ENCODE assay signal across 25 cellular contexts in genomic region chr12:16587110-16587453, GRCh38. TPM values are rescaled to one million over a fixed set of nuclear protein-coding genes. Genes with fewer than 3 reads are reported as not detected.
DNase-seq lines count a peak whose midpoint lies in the region; ATAC-seq, FAIRE-seq and TF ChIP-seq lines count a peak whose summit lies in the region.
"Had no signal": no experiment of that assay in that cellular context is flagged by ENCODE, and none has a peak within 500 bp of the region (broad histone marks: within the 10 kb centered on the region; RNA-seq: fewer than 3 reads in every experiment).

No MANE protein-coding gene starts in this region.

- peaks cover 3% of the 10 kb centered on the region for H3K9me3 Mint-ChIP-seq in activated CD4-positive, alpha-beta T cell treated with anti-CD3 and anti-CD28 coated beads, Interleukin-2, amount 10 ng/mL, durations not matched to agents 7 days and 5 days

- DNase-seq in bronchial epithelial cell (ENCODE audit: low read depth) (peak; percentile 52), hepatocyte (ENCODE audit: low spot score) (no peak), sigmoid colon (no peak), uterus (no peak), DMS153 treated with DMSO at 0.1 percent for 48 hours (lab: John Stamatoyannopoulos, UW; ENCODE audit: unreplicated experiment) (no peak)
- DNase-seq in activated CD4-positive, alpha-beta T cell treated with anti-CD3 and anti-CD28 coated beads, Interleukin-2, amount 10 ng/mL, durations not matched to agents 7 days and 5 days = no peak
- DNase-seq: activated CD8-positive, alpha-beta T cell treated with anti-CD3 and anti-CD28 coated beads for 36 hours; activated gamma-delta T cell; adrenal gland; CD4-positive, alpha-beta memory T cell; central memory CD4-positive, alpha-beta T cell; DMS79 treated with DMSO at 0.1 percent for 48 hours; foreskin keratinocyte; NCI-H524; right lobe of liver; RPMI8226; T1000 had no signal

- no peaks in the 10 kb centered on the region for H3K27me3 ChIP-seq in bronchial epithelial cell (ENCODE audit: control insufficient read depth, insufficient read depth, low read length)
- no peaks in the 10 kb centered on the region for H3K27me3 ChIP-seq in hepatocyte
- no peaks in the 10 kb centered on the region for H3K27me3 ChIP-seq in sigmoid colon
- no peaks in the 10 kb centered on the region for H3K27me3 ChIP-seq in uterus
- H3K27me3 ChIP-seq: adrenal gland, foreskin keratinocyte, right lobe of liver had no signal

- no peaks in the 10 kb centered on the region for H3K79me2 ChIP-seq in hepatocyte

- TF ChIP-seq POLR2A in sigmoid colon (IDR thresholded peaks at IDR 0.05) (no peak), uterus (IDR thresholded peaks at IDR 0.05) (no peak)

- POLR2A ChIA-PET in activated CD4-positive, alpha-beta T cell treated with anti-CD3 and anti-CD28 coated beads, Interleukin-2, amount 10 ng/mL, durations not matched to agents 7 days and 5 days (lab: Charles Lee) = no interaction called here

- H3K27ac ChIP-seq in hepatocyte (peak overlapping the region; percentile 19), sigmoid colon (peak overlapping the region; percentile 72 to 91 (median 84)), uterus (peak overlapping the region; percentile 77 to 86)
- H3K27ac ChIP-seq: foreskin keratinocyte, right lobe of liver had no signal

- no peak for TF ChIP-seq CTCF in bronchial epithelial cell (IDR thresholded peaks at IDR 0.05; ENCODE audit: insufficient read depth, low read length, severe bottlenecking)
- TF ChIP-seq CTCF in hepatocyte (IDR thresholded peaks at IDR 0.05; ENCODE audit: poor library complexity) = no peak
- no peak for TF ChIP-seq CTCF in sigmoid colon (IDR thresholded peaks at IDR 0.05)
- no peak for TF ChIP-seq CTCF in uterus (IDR thresholded peaks at IDR 0.05)

- no peaks in the 10 kb centered on the region for H3K36me3 Mint-ChIP-seq in activated CD4-positive, alpha-beta T cell treated with anti-CD3 and anti-CD28 coated beads, Interleukin-2, amount 10 ng/mL, durations not matched to agents 7 days and 5 days (ENCODE audit: low read depth)
- H3K36me3 Mint-ChIP-seq: CD4-positive, alpha-beta memory T cell had no signal

- H3K4me3 ChIP-seq in bronchial epithelial cell (ENCODE audit: low read depth, low read length) (peak overlapping the region; percentile 3), hepatocyte (no peak overlapping the region), sigmoid colon (peak overlapping the region in 2 of 4 donors; percentile 22 to 23), uterus (no peak overlapping the region)
- H3K4me3 ChIP-seq: adrenal gland, GM12878, right lobe of liver had no signal

- H3K27ac Mint-ChIP-seq in activated CD4-positive, alpha-beta T cell treated with anti-CD3 and anti-CD28 coated beads, Interleukin-2, amount 10 ng/mL, durations not matched to agents 7 days and 5 days = no peak overlapping the region
- H3K27ac Mint-ChIP-seq: activated CD8-positive, alpha-beta T cell treated with anti-CD3 and anti-CD28 coated beads for 36 hours; CD4-positive, alpha-beta memory T cell had no signal

- H3K9me3 ChIP-seq in hepatocyte (ENCODE audit: low read depth) = no peaks in the 10 kb centered on the region
- no peaks in the 10 kb centered on the region for H3K9me3 ChIP-seq in sigmoid colon
- no peaks in the 10 kb centered on the region for H3K9me3 ChIP-seq in uterus
- H3K9me3 ChIP-seq: adrenal gland, right lobe of liver had no signal

- no peaks in the 10 kb centered on the region for H4K20me1 ChIP-seq in hepatocyte (ENCODE audit: insufficient read depth, poor library complexity, severe bottlenecking)

- WGBS in hepatocyte (ENCODE audit: low lambda C conversion rate, missing lambda C conversion rate) = 62% methylated on average over 3 of the region's 3 CpGs
- 55 to 58% methylated on average over 3 of the region's 3 CpGs for WGBS in sigmoid colon, 2 donors

- no peak overlapping the region for H3K4me3 Mint-ChIP-seq in activated CD4-positive, alpha-beta T cell treated with anti-CD3 and anti-CD28 coated beads, Interleukin-2, amount 10 ng/mL, durations not matched to agents 7 days and 5 days
- H3K4me3 Mint-ChIP-seq: activated CD8-positive, alpha-beta T cell treated with anti-CD3 and anti-CD28 coated beads for 36 hours; CD4-positive, alpha-beta memory T cell had no signal

- H3K4me1 Mint-ChIP-seq in activated CD4-positive, alpha-beta T cell treated with anti-CD3 and anti-CD28 coated beads, Interleukin-2, amount 10 ng/mL, durations not matched to agents 7 days and 5 days = no peaks in the 10 kb centered on the region
- H3K4me1 Mint-ChIP-seq: CD4-positive, alpha-beta memory T cell had no signal

- H3K4me2 ChIP-seq in hepatocyte = peak overlapping the region; percentile 22

- no peaks in the 10 kb centered on the region for H3K9me2 ChIP-seq in hepatocyte (replicated peaks; ENCODE audit: insufficient read depth)

- no peak for TF ChIP-seq EP300 in sigmoid colon (IDR thresholded peaks at IDR 0.05)

- H3K27me3 Mint-ChIP-seq in activated CD4-positive, alpha-beta T cell treated with anti-CD3 and anti-CD28 coated beads, Interleukin-2, amount 10 ng/mL, durations not matched to agents 7 days and 5 days = no peaks in the 10 kb centered on the region
- H3K27me3 Mint-ChIP-seq: activated CD8-positive, alpha-beta T cell treated with anti-CD3 and anti-CD28 coated beads for 36 hours; CD4-positive, alpha-beta memory T cell had no signal

- no peaks in the 10 kb centered on the region for H3K4me1 ChIP-seq in hepatocyte (ENCODE audit: insufficient read depth)
- H3K4me1 ChIP-seq in sigmoid colon = peaks cover 0 to 83% (median 50%) of the 10 kb centered on the region in 4 donors
- H3K4me1 ChIP-seq in uterus = peaks cover 0 to 6% of the 10 kb centered on the region in 2 donors
- H3K4me1 ChIP-seq: adrenal gland, right lobe of liver had no signal

- intact Hi-C loops in sigmoid colon (cut with DNase I) = loop anchor here (10.0 kb wide), 1 partner anchor 1382 kb away; no protein-coding TSS in a partner anchor
- intact Hi-C loops in uterus (cut with DNase I; ENCODE audit: low total_unique reads) = no loop called here

- CTCF ChIA-PET in activated CD4-positive, alpha-beta T cell treated with anti-CD3 and anti-CD28 coated beads, Interleukin-2, amount 10 ng/mL, durations not matched to agents 7 days and 5 days (lab: Charles Lee) = no interaction called here

- no peak overlapping the region for H2AFZ ChIP-seq in hepatocyte

- no peaks in the 10 kb centered on the region for H3K36me3 ChIP-seq in bronchial epithelial cell (ENCODE audit: control insufficient read depth, insufficient read depth, low read length)
- H3K36me3 ChIP-seq in hepatocyte (replicated peaks; ENCODE audit: insufficient read depth, low read depth) = no peaks in the 10 kb centered on the region
- no peaks in the 10 kb centered on the region for H3K36me3 ChIP-seq in sigmoid colon
- H3K36me3 ChIP-seq in uterus = no peaks in the 10 kb centered on the region
- H3K36me3 ChIP-seq: adrenal gland, right lobe of liver had no signal

- ATAC-seq in GM19452 (IDR thresholded peaks at IDR 0.05; ENCODE audit: unreplicated experiment) (no peak), GM21825 (IDR thresholded peaks at IDR 0.05; ENCODE audit: unreplicated experiment) (no peak)
- ATAC-seq: activated CD8-positive, alpha-beta T cell treated with anti-CD3 and anti-CD28 coated beads for 36 hours; foreskin keratinocyte; GM12878; HCT116; right lobe of liver had no signal

- FAIRE-seq in bronchial epithelial cell (lab: Jason Lieb, UNC) = no peak
- FAIRE-seq: GM12878, islet of Langerhans had no signal

RNA-seq across cellular contexts. Expression of gene LMO3, which starts 18.9 kb away (rescaled TPM):
- total RNA-seq in bronchial epithelial cell = 0.26 and 3.3 TPM in 2 replicates
- 13.5 and 22.5 TPM in 2 replicates for total RNA-seq in hepatocyte
- polyA plus RNA-seq in hepatocyte = 5.0 and 7.9 TPM in 2 replicates
- 100 to 1,000 TPM; 228 to 403 (median 367) TPM for total RNA-seq in sigmoid colon
- polyA plus RNA-seq in sigmoid colon = 1 to 10 TPM in 2 of 3 donors, under 1 TPM in 1; 0.46 to 9.0 (median 5.1) TPM
- total RNA-seq in uterus = 100 to 1,000 TPM in 1 of 4 donors, 10 to 100 TPM in 3; 20.9 to 130 (median 67.8) TPM
- not detected for total RNA-seq in activated CD4-positive, alpha-beta T cell treated with anti-CD3 and anti-CD28 coated beads, Interleukin-2, amount 10 ng/mL, durations not matched to agents 7 days and 5 days
- total RNA-seq: activated CD8-positive, alpha-beta T cell treated with anti-CD3 and anti-CD28 coated beads for 36 hours; CD4-positive, alpha-beta memory T cell; epithelial cell of proximal tubule; foreskin keratinocyte; lung microvascular endothelial cell; M059J had no signal
- polyA plus RNA-seq: CD4-positive, alpha-beta memory T cell; foreskin keratinocyte had no signal

Comparison
In these comparisons a context has a peak if more than half of its experiments do, and no peak if none do; other contexts are left out.
1. H3K27ac ChIP-seq: peak in every context shown above with its lines; median percentile 84 in sigmoid colon; 82 in uterus; 19 in hepatocyte.